22 cellular contexts compared by ENCODE assay signal in the genomic region with DNA sequence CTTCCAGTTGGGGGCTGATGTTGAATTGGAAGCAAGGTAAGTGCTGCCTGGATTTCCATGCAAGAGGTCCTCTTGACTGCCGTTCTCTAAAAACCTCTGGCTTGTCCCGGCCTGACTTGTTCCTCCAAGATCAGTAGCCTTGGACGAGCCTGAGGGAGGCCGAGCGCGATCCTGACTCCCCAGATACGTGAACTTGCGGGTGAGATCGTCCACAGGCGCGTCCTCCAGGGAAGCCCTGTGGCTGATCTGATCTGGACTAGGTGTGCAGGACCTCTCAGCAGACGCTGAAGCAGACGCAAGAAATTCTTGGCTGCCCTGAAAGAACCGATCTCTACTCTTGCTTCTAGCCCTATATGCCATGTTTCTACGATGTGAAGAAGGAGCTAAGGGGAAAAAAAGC. TPM values are rescaled to one million over a fixed set of nuclear protein-coding genes. Genes with fewer than 3 reads are reported as not detected.
A peak's percentile ranks its signal among the peaks of the same experiment; 100 is the strongest.
DNase-seq lines count a peak whose midpoint lies in the region; ATAC-seq and TF ChIP-seq lines count a peak whose summit lies in the region.
"Had no signal": no experiment of that assay in that cellular context is flagged by ENCODE, and none has a peak within 500 bp of the region (broad histone marks: within the 10 kb centered on the region; RNA-seq: fewer than 3 reads in every experiment).

No MANE protein-coding gene starts in this region.

- CTCF ChIA-PET in CD4-positive, alpha-beta T cell (lab: Charles Lee), result interaction anchor here (0.6 to 2.3 kb wide), 3 partner anchors 13 to 17 kb away, joined by 3 to 8 read pairs (median 6); no protein-coding TSS in a partner anchor
- CTCF ChIA-PET in activated CD8-positive, alpha-beta T cell treated with anti-CD3 and anti-CD28 coated beads, Interleukin-2, amount 10 ng/mL, durations not matched to agents 7 days and 5 days (lab: Charles Lee), result interaction anchor here (1.0 to 1.3 kb wide), 3 partner anchors 8 to 16 kb away, joined by 3 to 5 read pairs (median 4); no protein-coding TSS in a partner anchor
- CTCF ChIA-PET in naive thymus-derived CD4-positive, alpha-beta T cell (lab: Charles Lee), result interaction anchor here (0.9 to 2.5 kb wide), 3 partner anchors 15 to 28 kb away, joined by 3 to 9 read pairs (median 5); no protein-coding TSS in a partner anchor

- H3K27ac Mint-ChIP-seq in T-helper 2 cell treated with Interferon-gamma antibody and Interleukin-4, amounts not matched to agents 5 μg/mL and 100 μg/mL, for 36 hours, result peak overlapping the region; percentile 74
- peak overlapping the region; percentile 76 for H3K27ac Mint-ChIP-seq in CD4-positive, alpha-beta T cell
- peak overlapping the region; percentile 67 for H3K27ac Mint-ChIP-seq in activated CD8-positive, alpha-beta T cell treated with anti-CD3 and anti-CD28 coated beads, Interleukin-2, amount 10 ng/mL, durations not matched to agents 7 days and 5 days
- peak overlapping the region; percentile 42 to 94 (median 87) for H3K27ac Mint-ChIP-seq in naive thymus-derived CD4-positive, alpha-beta T cell
- no peak overlapping the region for H3K27ac Mint-ChIP-seq in type B pancreatic cell

- DNase-seq in T-helper 2 cell treated with Interferon-gamma antibody and Interleukin-4, amounts not matched to agents 5 μg/mL and 100 μg/mL, for 36 hours (ENCODE audit: low spot score), result no peak
- DNase-seq in T-helper 2 cell (no peak), type B pancreatic cell (ENCODE audit: extremely low spot score, unreplicated experiment) (no peak), right atrium auricular region (ENCODE audit: low spot score) (no peak), NCI-H524 treated with DMSO at 0.1 percent for 48 hours (lab: John Stamatoyannopoulos, UW) (no peak)
- DNase-seq in CD4-positive, alpha-beta T cell, result no peak
- no peak for DNase-seq in activated CD8-positive, alpha-beta T cell treated with anti-CD3 and anti-CD28 coated beads, Interleukin-2, amount 10 ng/mL, durations not matched to agents 7 days and 5 days
- no peak for DNase-seq in naive thymus-derived CD4-positive, alpha-beta T cell
- DNase-seq: 8988T; activated CD4-positive, CD25-positive, alpha-beta regulatory T cell treated with anti-CD3 and anti-CD28 coated beads, Interleukin-2, amount 50 U/mL, for 72 hours; adrenal gland; brain microvascular endothelial cell; COR-L47; DMS79; esophagus squamous epithelium; islet precursor cell; NCI-H187; NCI-H748 treated with DMSO at 0.1 percent for 48 hours; psoas muscle; stimulated activated naive CD4-positive, alpha-beta T cell; thyroid gland had no signal

- no peaks in the 10 kb centered on the region for H3K9me3 Mint-ChIP-seq in T-helper 2 cell treated with Interferon-gamma antibody and Interleukin-4, amounts not matched to agents 5 μg/mL and 100 μg/mL, for 36 hours
- H3K9me3 Mint-ChIP-seq in CD4-positive, alpha-beta T cell, result no peaks in the 10 kb centered on the region
- H3K9me3 Mint-ChIP-seq in activated CD8-positive, alpha-beta T cell treated with anti-CD3 and anti-CD28 coated beads, Interleukin-2, amount 10 ng/mL, durations not matched to agents 7 days and 5 days (ENCODE audit: insufficient read depth), result no peaks in the 10 kb centered on the region
- peaks cover 0 to 3% (median 0%) of the 10 kb centered on the region in 11 donors for H3K9me3 Mint-ChIP-seq in naive thymus-derived CD4-positive, alpha-beta T cell
- no peaks in the 10 kb centered on the region for H3K9me3 Mint-ChIP-seq in type B pancreatic cell

- H3K4me3 Mint-ChIP-seq in T-helper 2 cell treated with Interferon-gamma antibody and Interleukin-4, amounts not matched to agents 5 μg/mL and 100 μg/mL, for 36 hours, result peak overlapping the region; percentile 5
- peak overlapping the region; percentile 21 for H3K4me3 Mint-ChIP-seq in CD4-positive, alpha-beta T cell
- no peak overlapping the region for H3K4me3 Mint-ChIP-seq in activated CD8-positive, alpha-beta T cell treated with anti-CD3 and anti-CD28 coated beads, Interleukin-2, amount 10 ng/mL, durations not matched to agents 7 days and 5 days
- H3K4me3 Mint-ChIP-seq in naive thymus-derived CD4-positive, alpha-beta T cell, result peak overlapping the region; percentile 16 to 98 (median 74)
- no peak overlapping the region for H3K4me3 Mint-ChIP-seq in type B pancreatic cell

- no peak for TF ChIP-seq CTCF in CD4-positive, alpha-beta T cell (IDR thresholded peaks at IDR 0.05)
- TF ChIP-seq CTCF in type B pancreatic cell (conservative IDR thresholded peaks at IDR 0.05) (no peak), right atrium auricular region (IDR thresholded peaks at IDR 0.05) (no peak)

- H3K27me3 Mint-ChIP-seq in T-helper 2 cell treated with Interferon-gamma antibody and Interleukin-4, amounts not matched to agents 5 μg/mL and 100 μg/mL, for 36 hours (ENCODE audit: low read depth), result no peaks in the 10 kb centered on the region
- no peaks in the 10 kb centered on the region for H3K27me3 Mint-ChIP-seq in CD4-positive, alpha-beta T cell
- no peaks in the 10 kb centered on the region for H3K27me3 Mint-ChIP-seq in activated CD8-positive, alpha-beta T cell treated with anti-CD3 and anti-CD28 coated beads, Interleukin-2, amount 10 ng/mL, durations not matched to agents 7 days and 5 days (ENCODE audit: low read depth)
- H3K27me3 Mint-ChIP-seq in naive thymus-derived CD4-positive, alpha-beta T cell, result no peaks in the 10 kb centered on the region
- H3K27me3 Mint-ChIP-seq in type B pancreatic cell, result no peaks in the 10 kb centered on the region

- POLR2A ChIA-PET in CD4-positive, alpha-beta T cell (lab: Charles Lee), result interaction anchor here (0.9 to 6.2 kb wide), 4 partner anchors 10 to 24 kb away, joined by 4 to 60 read pairs (median 18); no protein-coding TSS in a partner anchor
- POLR2A ChIA-PET in activated CD8-positive, alpha-beta T cell treated with anti-CD3 and anti-CD28 coated beads, Interleukin-2, amount 10 ng/mL, durations not matched to agents 7 days and 5 days (lab: Charles Lee), result interaction anchor here (0.9 to 2.6 kb wide), 3 partner anchors 11 to 15 kb away, joined by 3 to 11 read pairs (median 4); no protein-coding TSS in a partner anchor
- POLR2A ChIA-PET in naive thymus-derived CD4-positive, alpha-beta T cell (lab: Charles Lee), result interaction anchor here (0.6 to 3.8 kb wide), 11 partner anchors 8 to 1007 kb away, joined by 3 to 40 read pairs (median 6); a partner anchor contains a TSS

- H3K4me3 ChIP-seq in naive thymus-derived CD4-positive, alpha-beta T cell (ENCODE audit: low read length), result no peak overlapping the region
- no peak overlapping the region for H3K4me3 ChIP-seq in right atrium auricular region
- H3K4me3 ChIP-seq: adrenal gland, esophagus squamous epithelium, psoas muscle, thyroid gland had no signal

- no peaks in the 10 kb centered on the region for H3K27me3 ChIP-seq in CD4-positive, alpha-beta T cell (ENCODE audit: control insufficient read depth, insufficient read depth, low read length)
- H3K27me3 ChIP-seq in naive thymus-derived CD4-positive, alpha-beta T cell (ENCODE audit: control insufficient read depth in 2 of 2, insufficient read depth in 2 of 2, low read length in 2 of 2), result no peaks in the 10 kb centered on the region
- H3K27me3 ChIP-seq in right atrium auricular region, result no peaks in the 10 kb centered on the region
- H3K27me3 ChIP-seq: adrenal gland, brain microvascular endothelial cell, esophagus squamous epithelium, thyroid gland had no signal

- H3K4me1 Mint-ChIP-seq in T-helper 2 cell treated with Interferon-gamma antibody and Interleukin-4, amounts not matched to agents 5 μg/mL and 100 μg/mL, for 36 hours (ENCODE audit: low read depth), result peaks cover 66% of the 10 kb centered on the region
- H3K4me1 Mint-ChIP-seq in CD4-positive, alpha-beta T cell (ENCODE audit: low read depth), result peaks cover 80% of the 10 kb centered on the region
- H3K4me1 Mint-ChIP-seq in activated CD8-positive, alpha-beta T cell treated with anti-CD3 and anti-CD28 coated beads, Interleukin-2, amount 10 ng/mL, durations not matched to agents 7 days and 5 days (ENCODE audit: low read depth), result peaks cover 90% of the 10 kb centered on the region
- peaks cover 41 to 93% (median 86%) of the 10 kb centered on the region in 7 donors for H3K4me1 Mint-ChIP-seq in naive thymus-derived CD4-positive, alpha-beta T cell
- H3K4me1 Mint-ChIP-seq in type B pancreatic cell (ENCODE audit: unreplicated experiment), result peaks cover 3% of the 10 kb centered on the region

- intact Hi-C loops in CD4-positive, alpha-beta T cell (cut with DNase I, micrococcal nuclease), result loop anchor here in 1 of 2 experiments (5.0 kb wide), 2 partner anchors 32 to 193 kb away; no protein-coding TSS in a partner anchor
- intact Hi-C loops in naive thymus-derived CD4-positive, alpha-beta T cell (cut with micrococcal nuclease), result loop anchor here in 1 of 2 donors (1.0 kb wide), 1 partner anchor 9 kb away; no protein-coding TSS in a partner anchor

- H3K27ac ChIP-seq in CD4-positive, alpha-beta T cell (ENCODE audit: low read depth, low read length), result no peak overlapping the region
- peak overlapping the region; percentile 56 for H3K27ac ChIP-seq in naive thymus-derived CD4-positive, alpha-beta T cell (ENCODE audit: low read depth, low read length)
- H3K27ac ChIP-seq in right atrium auricular region, result no peak overlapping the region
- H3K27ac ChIP-seq: adrenal gland, brain microvascular endothelial cell, KMS-11, psoas muscle, thyroid gland had no signal

- ATAC-seq in CD4-positive, alpha-beta T cell (ENCODE audit: poor library complexity), result no peak
- no peak for ATAC-seq in activated CD8-positive, alpha-beta T cell treated with anti-CD3 and anti-CD28 coated beads, Interleukin-2, amount 10 ng/mL, durations not matched to agents 7 days and 5 days
- ATAC-seq in naive thymus-derived CD4-positive, alpha-beta T cell, result no peak
- ATAC-seq: psoas muscle had no signal

- H3K4me1 ChIP-seq in naive thymus-derived CD4-positive, alpha-beta T cell (ENCODE audit: control insufficient read depth in 2 of 2, insufficient read depth in 2 of 2, low read length in 2 of 2), result peaks cover 23 to 72% of the 10 kb centered on the region in 2 donors
- H3K4me1 ChIP-seq in right atrium auricular region, result no peaks in the 10 kb centered on the region
- H3K4me1 ChIP-seq: psoas muscle, thyroid gland had no signal

- H3K36me3 ChIP-seq in naive thymus-derived CD4-positive, alpha-beta T cell (ENCODE audit: control insufficient read depth in 2 of 3, insufficient read depth in 3 of 3, low read length in 3 of 3), result peaks cover 42 to 94% (median 76%) of the 10 kb centered on the region in 3 experiments
- peaks cover 51% of the 10 kb centered on the region for H3K36me3 ChIP-seq in right atrium auricular region

- H3K36me3 Mint-ChIP-seq in T-helper 2 cell treated with Interferon-gamma antibody and Interleukin-4, amounts not matched to agents 5 μg/mL and 100 μg/mL, for 36 hours (ENCODE audit: low read depth), result peaks cover 91% of the 10 kb centered on the region
- H3K36me3 Mint-ChIP-seq in CD4-positive, alpha-beta T cell (ENCODE audit: low read depth), result peaks cover 100% of the 10 kb centered on the region
- peaks cover 96% of the 10 kb centered on the region for H3K36me3 Mint-ChIP-seq in activated CD8-positive, alpha-beta T cell treated with anti-CD3 and anti-CD28 coated beads, Interleukin-2, amount 10 ng/mL, durations not matched to agents 7 days and 5 days (ENCODE audit: low read depth)
- peaks cover 24 to 75% (median 61%) of the 10 kb centered on the region in 5 donors for H3K36me3 Mint-ChIP-seq in naive thymus-derived CD4-positive, alpha-beta T cell
- peaks cover 11% of the 10 kb centered on the region for H3K36me3 Mint-ChIP-seq in type B pancreatic cell

- H3K9me3 ChIP-seq in CD4-positive, alpha-beta T cell (ENCODE audit: control insufficient read depth, low read length), result no peaks in the 10 kb centered on the region
- H3K9me3 ChIP-seq in naive thymus-derived CD4-positive, alpha-beta T cell (ENCODE audit: control insufficient read depth in 2 of 3, low read length in 3 of 3), result no peaks in the 10 kb centered on the region
- H3K9me3 ChIP-seq in right atrium auricular region, result no peaks in the 10 kb centered on the region
- H3K9me3 ChIP-seq: adrenal gland, esophagus squamous epithelium, psoas muscle, thyroid gland had no signal

RNA-seq across cellular contexts. Expression of gene ZC3HAV1, which starts 29.7 kb away (rescaled TPM):
- 100 to 1,000 TPM; 169 to 178 TPM for total RNA-seq in CD4-positive, alpha-beta T cell
- total RNA-seq in activated CD8-positive, alpha-beta T cell treated with anti-CD3 and anti-CD28 coated beads, Interleukin-2, amount 10 ng/mL, durations not matched to agents 7 days and 5 days, result 100 to 1,000 TPM; 121 to 122 TPM
- total RNA-seq in naive thymus-derived CD4-positive, alpha-beta T cell, result 100 to 1,000 TPM; 129 to 181 (median 152) TPM
- 100 to 1,000 TPM; 165 to 249 TPM for polyA plus RNA-seq in naive thymus-derived CD4-positive, alpha-beta T cell
- total RNA-seq in type B pancreatic cell (ENCODE audit: low replicate concordance) (20.7 and 30.5 TPM in 2 replicates), right atrium auricular region (10 to 100 TPM in 1 of 2 donors, 1 to 10 TPM in 1; 8.0 to 15.2 TPM)

RNA-seq across cellular contexts. Expression of gene ZC3HAV1L, which starts 44.0 kb away (rescaled TPM):
- under 1 TPM; 0.44 to 0.50 TPM for total RNA-seq in CD4-positive, alpha-beta T cell
- 10 to 100 TPM; 17.3 to 20.2 TPM for total RNA-seq in activated CD8-positive, alpha-beta T cell treated with anti-CD3 and anti-CD28 coated beads, Interleukin-2, amount 10 ng/mL, durations not matched to agents 7 days and 5 days
- 10 to 100 TPM in 1 of 5 experiments, 1 to 10 TPM in 1, under 1 TPM in 3; 0.35 to 26.7 (median 0.78) TPM for total RNA-seq in naive thymus-derived CD4-positive, alpha-beta T cell
- under 1 TPM in 1 of 2 donors, not detected in 1; 0.13 TPM for polyA plus RNA-seq in naive thymus-derived CD4-positive, alpha-beta T cell
- total RNA-seq in type B pancreatic cell (ENCODE audit: low replicate concordance) (3.1 and 31.3 TPM in 2 replicates), right atrium auricular region (1 to 10 TPM; 7.3 to 9.4 TPM)

Comparison
In these comparisons a context has a peak if more than half of its experiments do, and no peak if none do; other contexts are left out.
1. H3K4me3 Mint-ChIP-seq: peak in T-helper 2 cell treated with Interferon-gamma antibody and Interleukin-4, amounts not matched to agents 5 μg/mL and 100 μg/mL, for 36 hours (single experiment), CD4-positive, alpha-beta T cell (single experiment) and naive thymus-derived CD4-positive, alpha-beta T cell (10 of 10); none in activated CD8-positive, alpha-beta T cell treated with anti-CD3 and anti-CD28 coated beads, Interleukin-2, amount 10 ng/mL, durations not matched to agents 7 days and 5 days (single experiment) and type B pancreatic cell (single experiment).